17 cellular contexts compared by ENCODE assay signal in the genomic region with DNA sequence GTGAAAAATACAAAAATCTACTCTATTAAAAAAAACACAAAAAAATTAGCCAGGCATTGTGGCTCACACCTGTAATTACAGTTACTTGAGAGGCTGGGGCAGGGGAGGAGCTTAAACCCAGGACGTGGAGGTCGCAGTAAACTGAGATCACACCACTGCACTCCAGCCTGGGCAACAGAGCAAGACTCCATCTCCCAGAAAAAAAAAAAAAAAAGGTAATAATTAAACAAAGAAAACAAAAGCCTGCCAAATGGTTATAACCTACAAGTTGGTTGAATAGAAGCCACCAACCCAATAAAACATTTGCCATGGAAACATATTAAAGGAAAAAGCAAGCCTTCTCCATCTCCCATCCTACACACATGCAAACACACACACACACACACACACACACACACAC.
DNase-seq lines count a peak whose midpoint lies in the region; ATAC-seq and TF ChIP-seq lines count a peak whose summit lies in the region.
"Had no signal": no experiment of that assay in that cellular context is flagged by ENCODE, and none has a peak within 500 bp of the region (broad histone marks: within the 10 kb centered on the region; RNA-seq: fewer than 3 reads in every experiment).

No MANE protein-coding gene starts in this region.

- H3K36me3 ChIP-seq in ACC112 (ENCODE audit: insufficient read depth, low read length): 0 out of 2 replicates have a peak, but pooled peaks cover 5% of the 10 kb centered on the region
- H3K36me3 ChIP-seq: BE2C had no signal

- peak overlapping the region; percentile 79; the same call in 1 of the 2 replicates for H3K27ac ChIP-seq in ACC112 (ENCODE audit: low read depth, low read length)
- H3K27ac ChIP-seq: HL-60 had no signal

- intact Hi-C loops in Right ventricle myocardium inferior (cut with DNase I): no loop called here

- H3K9me3 Mint-ChIP-seq in chondrocyte (ENCODE audit: low read depth): no peaks in the 10 kb centered on the region
- H3K9me3 Mint-ChIP-seq in osteocyte (ENCODE audit: unreplicated experiment): no peaks in the 10 kb centered on the region
- H3K9me3 Mint-ChIP-seq: HFFc6 had no signal

- no peaks in the 10 kb centered on the region for H3K79me2 ChIP-seq in ACC112 (ENCODE audit: control insufficient read depth, insufficient read depth, low read length, unreplicated experiment)

- no peak overlapping the region for H3K4me3 ChIP-seq in ACC112 (ENCODE audit: low read depth, low read length)
- H3K4me3 ChIP-seq: GM12878, K562 had no signal

- ATAC-seq in Right ventricle myocardium inferior: no peak
- ATAC-seq: K562 had no signal

- peaks cover 19% of the 10 kb centered on the region for H3K4me1 ChIP-seq in ACC112 (ENCODE audit: control insufficient read depth, insufficient read depth, low read length, unreplicated experiment)
- H3K4me1 ChIP-seq: BE2C, Caco-2 had no signal

- H3K36me3 Mint-ChIP-seq in chondrocyte (ENCODE audit: low read depth): peaks cover 47% of the 10 kb centered on the region
- H3K36me3 Mint-ChIP-seq in osteocyte (ENCODE audit: unreplicated experiment): peaks cover 90% of the 10 kb centered on the region
- H3K36me3 Mint-ChIP-seq: CD8-positive, alpha-beta memory T cell had no signal

- peak; percentile 10 for DNase-seq in Caki2 (ENCODE audit: low read depth)
- DNase-seq in chondrocyte (ENCODE audit: low spot score): no peak
- DNase-seq in osteocyte (ENCODE audit: extremely low spot score, unreplicated experiment): no peak
- DNase-seq in activated T-cell treated with anti-CD3 and anti-CD28 coated beads, Interleukin-2, amount 50 U/mL, for 48 hours: no peak
- DNase-seq in AG08395 (ENCODE audit: low spot score): no peak
- no peak for DNase-seq in Right ventricle myocardium inferior (ENCODE audit: missing footprints)
- DNase-seq: BE2C; Caco-2; CD8-positive, alpha-beta memory T cell; DMS 273 treated with DMSO at 0.1 percent for 48 hours; HCEC 1CT; HFFc6; Karpas-422 had no signal

- no peak overlapping the region for H3K4me3 Mint-ChIP-seq in chondrocyte (ENCODE audit: unreplicated experiment)
- no peak overlapping the region for H3K4me3 Mint-ChIP-seq in osteocyte (ENCODE audit: unreplicated experiment)
- H3K4me3 Mint-ChIP-seq: CD8-positive, alpha-beta memory T cell had no signal

- H3K27me3 ChIP-seq in ACC112 (ENCODE audit: insufficient read depth, low read length): no peaks in the 10 kb centered on the region

- H3K27me3 Mint-ChIP-seq in chondrocyte (ENCODE audit: low read depth) (no peaks in the 10 kb centered on the region), osteocyte (ENCODE audit: unreplicated experiment) (no peaks in the 10 kb centered on the region)

- H3K4me1 Mint-ChIP-seq in chondrocyte (ENCODE audit: low read depth) (peaks cover 62% of the 10 kb centered on the region), osteocyte (ENCODE audit: unreplicated experiment) (peaks cover 49% of the 10 kb centered on the region)

- no peak overlapping the region for H2AFZ ChIP-seq in ACC112 (ENCODE audit: low read length, unreplicated experiment)

- in situ Hi-C loops in Caki2 (cut with HindIII; ENCODE audit: low pct_unique_long_range_greater_than_20kb, low sequenced_read_pairs): no loop called here

- H3K27ac Mint-ChIP-seq in chondrocyte (ENCODE audit: unreplicated experiment) (peak overlapping the region; percentile 68), osteocyte (ENCODE audit: unreplicated experiment) (peak overlapping the region; percentile 34)

- TF ChIP-seq CTCF in chondrocyte (IDR thresholded peaks at IDR 0.05) (no peak), osteocyte (IDR thresholded peaks at IDR 0.05) (no peak)
